Comparison of ENCODE assay signal across 22 cellular contexts in the genomic region with DNA sequence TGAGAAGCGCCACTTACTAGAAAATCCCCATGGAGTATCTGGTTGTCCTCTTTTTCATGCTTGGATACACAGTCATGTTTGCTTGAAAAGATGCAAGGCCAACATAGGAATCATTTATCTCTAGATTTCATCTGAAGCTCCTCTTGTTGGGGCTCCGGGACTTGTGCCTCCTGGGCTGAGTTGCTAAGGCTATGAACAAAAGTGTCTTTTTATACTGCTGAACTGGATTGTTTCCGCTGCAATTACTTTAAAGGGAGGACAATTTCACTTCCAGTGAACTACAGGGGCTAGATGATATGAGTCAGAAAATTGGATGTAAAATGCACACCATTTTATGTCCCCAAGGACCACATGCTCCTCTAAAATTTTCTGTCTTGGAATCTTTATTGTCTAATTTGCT.
A peak's percentile ranks its signal among the peaks of the same experiment; 100 is the strongest.
DNase-seq lines count a peak whose midpoint lies in the region; ATAC-seq and TF ChIP-seq lines count a peak whose summit lies in the region.
"Had no signal": no experiment of that assay in that cellular context is flagged by ENCODE, and none has a peak within 500 bp of the region (broad histone marks: within the 10 kb centered on the region; RNA-seq: fewer than 3 reads in every experiment).

No MANE protein-coding gene starts in this region.

- no peaks in the 10 kb centered on the region for H3K36me3 ChIP-seq in A673 (ENCODE audit: insufficient read depth, low read length, poor library complexity, severe bottlenecking)
- H3K36me3 ChIP-seq: BLaER1 had no signal

- no peak overlapping the region for H3K27ac ChIP-seq in A673 (ENCODE audit: low read depth, low read length, poor library complexity, severe bottlenecking)
- H3K27ac ChIP-seq: A549, BLaER1, C4-2B, GM23248 had no signal

- no peak for ATAC-seq in GM21723 (IDR thresholded peaks at IDR 0.05; ENCODE audit: unreplicated experiment)
- ATAC-seq: A549; CD8-positive, alpha-beta T cell; GM12878 had no signal

- H3K4me1 ChIP-seq in A673 (ENCODE audit: insufficient read depth, low read length, poor library complexity, severe bottlenecking) = peaks cover 7% of the 10 kb centered on the region
- H3K4me1 ChIP-seq: A549, BLaER1 had no signal

- intact Hi-C loops in A673 (cut with micrococcal nuclease; ENCODE audit: unreplicated experiment) = no loop called here
- intact Hi-C loops in activated T-helper 2 cell treated with anti-CD3 and anti-CD28 coated beads, Interferon-gamma antibody, Interleukin-2, Interleukin-4, amounts not matched to agents 10 μg/mL and 5 μg/mL and 100 μg/mL, durations not matched to agents 14 hours and 24 hours and 36 hours (cut with micrococcal nuclease) = no loop called here

- H3K36me3 Mint-ChIP-seq in activated T-helper 2 cell treated with anti-CD3 and anti-CD28 coated beads, Interferon-gamma antibody, Interleukin-2, Interleukin-4, amounts not matched to agents 10 μg/mL and 5 μg/mL and 100 μg/mL, durations not matched to agents 14 hours and 24 hours and 36 hours (ENCODE audit: low read depth) = no peaks in the 10 kb centered on the region
- H3K36me3 Mint-ChIP-seq: CD4-positive, CD25-positive, alpha-beta regulatory T cell; CD8-positive, alpha-beta T cell had no signal

- DNase-seq in A673 (ENCODE audit: low spot score) = peak; percentile 46
- DNase-seq in RPMI7951 (ENCODE audit: low read depth) = peak; percentile 12
- peak; percentile 78 for DNase-seq in foreskin melanocyte
- peak; percentile 5 for DNase-seq in pons (ENCODE audit: low spot score)
- no peak for DNase-seq in Ammon's horn (ENCODE audit: low spot score)
- no peak for DNase-seq in activated T-helper 2 cell treated with anti-CD3 and anti-CD28 coated beads, Interferon-gamma antibody, Interleukin-2, Interleukin-4, amounts not matched to agents 10 μg/mL and 5 μg/mL and 100 μg/mL, durations not matched to agents 14 hours and 24 hours and 36 hours (ENCODE audit: low spot score)
- DNase-seq: 8988T; CD4-positive, CD25-positive, alpha-beta regulatory T cell; CD8-positive, alpha-beta T cell; DMS 273 treated with DMSO at 0.1 percent for 48 hours; DMS79; EL; GDM1; GM23248; H7; HCEC 1CT had no signal

- H3K9me3 Mint-ChIP-seq in activated T-helper 2 cell treated with anti-CD3 and anti-CD28 coated beads, Interferon-gamma antibody, Interleukin-2, Interleukin-4, amounts not matched to agents 10 μg/mL and 5 μg/mL and 100 μg/mL, durations not matched to agents 14 hours and 24 hours and 36 hours = no peaks in the 10 kb centered on the region
- H3K9me3 Mint-ChIP-seq: CD8-positive, alpha-beta T cell had no signal

- no peaks in the 10 kb centered on the region for H3K9me3 ChIP-seq in A673 (ENCODE audit: low read depth, low read length, poor library complexity, severe bottlenecking)
- H3K9me3 ChIP-seq: A549, BLaER1 had no signal

- no peaks in the 10 kb centered on the region for H3K27me3 Mint-ChIP-seq in activated T-helper 2 cell treated with anti-CD3 and anti-CD28 coated beads, Interferon-gamma antibody, Interleukin-2, Interleukin-4, amounts not matched to agents 10 μg/mL and 5 μg/mL and 100 μg/mL, durations not matched to agents 14 hours and 24 hours and 36 hours (ENCODE audit: low read depth)

- no peak overlapping the region for H3K4me3 Mint-ChIP-seq in activated T-helper 2 cell treated with anti-CD3 and anti-CD28 coated beads, Interferon-gamma antibody, Interleukin-2, Interleukin-4, amounts not matched to agents 10 μg/mL and 5 μg/mL and 100 μg/mL, durations not matched to agents 14 hours and 24 hours and 36 hours (ENCODE audit: low read depth)
- H3K4me3 Mint-ChIP-seq: B cell; CD4-positive, CD25-positive, alpha-beta regulatory T cell; CD8-positive, alpha-beta T cell had no signal

- CTCF ChIA-PET in A673 (lab: Charles Lee) = no interaction called here

- H3K27me3 ChIP-seq in A673 (replicated peaks; ENCODE audit: insufficient read depth, low read depth, low read length, poor library complexity) = no peaks in the 10 kb centered on the region
- H3K27me3 ChIP-seq: BLaER1 had no signal

- no peak overlapping the region for H3K4me3 ChIP-seq in A673 (ENCODE audit: low read depth, low read length, poor library complexity, severe bottlenecking)
- H3K4me3 ChIP-seq: A549, BLaER1, GM12878, GM23248 had no signal

- H3K4me1 Mint-ChIP-seq in activated T-helper 2 cell treated with anti-CD3 and anti-CD28 coated beads, Interferon-gamma antibody, Interleukin-2, Interleukin-4, amounts not matched to agents 10 μg/mL and 5 μg/mL and 100 μg/mL, durations not matched to agents 14 hours and 24 hours and 36 hours (ENCODE audit: low read depth) = no peaks in the 10 kb centered on the region
- H3K4me1 Mint-ChIP-seq: B cell; CD4-positive, CD25-positive, alpha-beta regulatory T cell had no signal

- TF ChIP-seq CTCF in A673 (conservative IDR thresholded peaks at IDR 0.05; ENCODE audit: low read depth, low read length) = no peak

- BruUV-seq in A673 (replicated peaks; lab: Mats Ljungman, UMichigan) = no TSS peak

- H3K27ac Mint-ChIP-seq in activated T-helper 2 cell treated with anti-CD3 and anti-CD28 coated beads, Interferon-gamma antibody, Interleukin-2, Interleukin-4, amounts not matched to agents 10 μg/mL and 5 μg/mL and 100 μg/mL, durations not matched to agents 14 hours and 24 hours and 36 hours = no peak overlapping the region
- H3K27ac Mint-ChIP-seq: B cell; CD4-positive, CD25-positive, alpha-beta regulatory T cell; CD8-positive, alpha-beta T cell had no signal

- POLR2A ChIA-PET in A673 (lab: Charles Lee; ENCODE audit: low non-redundant PET) = no interaction called here

Comparison
In these comparisons a context has a peak if more than half of its experiments do, and no peak if none do; other contexts are left out.
1. DNase-seq: peak in A673 (single experiment), RPMI7951 (single experiment), foreskin melanocyte (single experiment) and pons (single experiment); none in Ammon's horn (single experiment) and activated T-helper 2 cell treated with anti-CD3 and anti-CD28 coated beads, Interferon-gamma antibody, Interleukin-2, Interleukin-4, amounts not matched to agents 10 μg/mL and 5 μg/mL and 100 μg/mL, durations not matched to agents 14 hours and 24 hours and 36 hours (single experiment).